Comparison of ENCODE assay signal across 8 cellular contexts in the genomic region with DNA sequence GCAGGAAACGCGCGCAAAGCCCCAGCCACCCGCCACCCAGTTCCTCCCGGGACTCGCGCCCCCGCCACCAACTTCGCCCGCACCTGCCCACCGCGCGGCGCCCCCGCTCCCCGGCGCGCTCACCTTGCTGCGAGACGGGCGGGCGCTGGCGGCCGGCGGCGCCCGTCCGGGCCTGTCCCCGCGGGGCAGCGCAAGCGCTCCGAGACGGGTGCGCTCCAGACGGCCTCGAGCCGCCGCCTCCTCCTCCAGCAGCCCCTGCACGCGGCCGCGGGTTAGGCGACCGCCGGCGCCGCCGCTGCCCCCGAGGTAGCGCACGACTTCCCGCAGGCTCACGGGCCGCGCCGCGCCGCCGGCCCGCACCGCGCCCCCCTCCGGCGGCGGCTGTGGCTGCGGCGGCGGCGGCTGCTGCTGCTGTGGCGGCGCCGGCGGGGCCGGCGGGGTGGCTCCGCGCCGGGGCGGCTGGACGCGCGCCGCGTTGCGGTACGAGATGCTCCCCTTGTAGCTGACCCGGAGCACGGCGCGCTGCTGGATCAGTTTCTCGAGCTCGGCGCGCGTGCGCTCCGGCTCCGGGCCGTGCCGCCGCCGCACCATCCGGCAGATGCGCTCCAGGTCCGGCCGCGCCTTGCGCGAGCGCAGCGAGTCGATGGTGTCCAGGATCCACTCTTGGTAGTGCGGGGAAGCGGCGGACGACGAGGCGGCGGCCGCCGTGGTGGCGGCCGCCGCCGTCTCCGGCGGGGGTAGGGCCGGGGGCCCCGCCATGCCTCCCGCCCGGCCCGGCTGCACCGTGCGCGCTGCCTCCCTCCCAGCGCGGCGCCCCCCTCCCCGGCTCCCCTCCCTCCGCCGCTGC. TPM values are rescaled to one million over a fixed set of nuclear protein-coding genes. Genes with fewer than 3 reads are reported as not detected.
DNase-seq lines count a peak whose midpoint lies in the region; ATAC-seq and TF ChIP-seq lines count a peak whose summit lies in the region.

No MANE protein-coding gene starts in this region.

- H3K4me1 Mint-ChIP-seq in activated naive CD4-positive, alpha-beta T cell treated with anti-CD3 and anti-CD28 coated beads, Interleukin-2, amount 50 U/mL, for 24 hours, result peaks cover 25% of the 10 kb centered on the region

- DNase-seq in DMS53 (lab: John Stamatoyannopoulos, UW) (peak; percentile 81), RPMI7951 (ENCODE audit: low read depth) (peak; percentile 57), cardiac muscle cell (ENCODE audit: low read depth in 1 of 2, low spot score in 1 of 2) (peak; percentile 75 to 82), posterior vena cava (ENCODE audit: low spot score) (peak; percentile 83)

- H3K27ac Mint-ChIP-seq in activated naive CD4-positive, alpha-beta T cell treated with anti-CD3 and anti-CD28 coated beads, Interleukin-2, amount 50 U/mL, for 24 hours, result peak overlapping the region; percentile 79

- H3K4me3 ChIP-seq in HEK293 (ENCODE audit: low read depth, low read length), result peak overlapping the region; percentile 48
- peak overlapping the region; percentile 89 for H3K4me3 ChIP-seq in cardiac muscle cell

- POLR2A ChIA-PET in HEK293 (lab: Yijun Ruan, JAX), result interaction anchor here (0.6 to 1.0 kb wide), 2 partner anchors 8 to 46 kb away, joined by 3 read pairs; partner anchors contain the start of gene ASF1B

- intact Hi-C loops in posterior vena cava (cut with DNase I), result loop anchor here (5.0 to 10.0 kb wide), 2 partner anchors 315 to 1113 kb away; partner anchors contain the start of gene C19orf53 (in 1 of the 2)

- no peaks in the 10 kb centered on the region for H3K27me3 Mint-ChIP-seq in activated naive CD4-positive, alpha-beta T cell treated with anti-CD3 and anti-CD28 coated beads, Interleukin-2, amount 50 U/mL, for 24 hours

- H3K27me3 ChIP-seq in cardiac muscle cell, result no peaks in the 10 kb centered on the region

- peak overlapping the region; percentile 93 for H3K4me3 Mint-ChIP-seq in activated naive CD4-positive, alpha-beta T cell treated with anti-CD3 and anti-CD28 coated beads, Interleukin-2, amount 50 U/mL, for 24 hours

- CTCF ChIA-PET in HEK293 (lab: Yijun Ruan, JAX), result interaction anchor here (0.6 to 1.3 kb wide), 5 partner anchors 14 to 818 kb away, joined by 3 to 6 read pairs (median 3); no protein-coding TSS in a partner anchor

- H3K36me3 Mint-ChIP-seq in activated naive CD4-positive, alpha-beta T cell treated with anti-CD3 and anti-CD28 coated beads, Interleukin-2, amount 50 U/mL, for 24 hours, result peaks cover 7% of the 10 kb centered on the region

- no peaks in the 10 kb centered on the region for H3K4me1 ChIP-seq in HEK293 (ENCODE audit: control insufficient read depth, insufficient read depth, low read length)
- H3K4me1 ChIP-seq in cardiac muscle cell (ENCODE audit: low read depth), result peaks cover 9% of the 10 kb centered on the region

- H3K36me3 ChIP-seq in HEK293 (ENCODE audit: control insufficient read depth in 2 of 2, insufficient read depth in 1 of 2, low read length in 2 of 2) (peaks cover 4 to 14% of the 10 kb centered on the region in 2 experiments; a peak in 2 of 3 replicates), cardiac muscle cell (peaks cover 8% of the 10 kb centered on the region)

- H3K9me3 ChIP-seq in HEK293 (ENCODE audit: control insufficient read depth, insufficient read depth, low read depth, low read length) (no peaks in the 10 kb centered on the region), cardiac muscle cell (ENCODE audit: low read depth) (no peaks in the 10 kb centered on the region)

- ATAC-seq in HG02588 (IDR thresholded peaks at IDR 0.05; ENCODE audit: unreplicated experiment) (no peak), HG02973 (IDR thresholded peaks at IDR 0.05; ENCODE audit: unreplicated experiment) (no peak)

- H3K9me3 Mint-ChIP-seq in activated naive CD4-positive, alpha-beta T cell treated with anti-CD3 and anti-CD28 coated beads, Interleukin-2, amount 50 U/mL, for 24 hours, result no peaks in the 10 kb centered on the region

- TF ChIP-seq CTCF in HEK293 (tag by site-specific recombination; IDR thresholded peaks at IDR 0.05) (no peak), cardiac muscle cell (IDR thresholded peaks at IDR 0.05; ENCODE audit: low read depth, low read length) (no peak)

- H3K27ac ChIP-seq in HEK293 (ENCODE audit: extremely low read depth, low read depth, low read length), result peak overlapping the region; percentile 32; the same call in 1 of the 2 replicates
- no peak overlapping the region for H3K27ac ChIP-seq in cardiac muscle cell

TF ChIP-seq in HEK293, 187 proteins besides CTCF, POLR2A, EP300 and RAD21 (continues in another document):
- TF ChIP-seq ZNF585B (tag by site-specific recombination; IDR thresholded peaks at IDR 0.05) (no peak), PBX3 (CRISPR knock-in tag; IDR thresholded peaks at IDR 0.05) (peak; percentile 32; the same call in 1 of the 2 replicates), KLF16 (tag by site-specific recombination; IDR thresholded peaks at IDR 0.05) (no peak), ZNF518A (tag by site-specific recombination; conservative IDR thresholded peaks at IDR 0.05; ENCODE audit: low read depth) (no peak), TRIM28 (IDR thresholded peaks at IDR 0.05; ENCODE audit: borderline replicate concordance, low read length) (no peak)
- TF ChIP-seq, protein P1, sequence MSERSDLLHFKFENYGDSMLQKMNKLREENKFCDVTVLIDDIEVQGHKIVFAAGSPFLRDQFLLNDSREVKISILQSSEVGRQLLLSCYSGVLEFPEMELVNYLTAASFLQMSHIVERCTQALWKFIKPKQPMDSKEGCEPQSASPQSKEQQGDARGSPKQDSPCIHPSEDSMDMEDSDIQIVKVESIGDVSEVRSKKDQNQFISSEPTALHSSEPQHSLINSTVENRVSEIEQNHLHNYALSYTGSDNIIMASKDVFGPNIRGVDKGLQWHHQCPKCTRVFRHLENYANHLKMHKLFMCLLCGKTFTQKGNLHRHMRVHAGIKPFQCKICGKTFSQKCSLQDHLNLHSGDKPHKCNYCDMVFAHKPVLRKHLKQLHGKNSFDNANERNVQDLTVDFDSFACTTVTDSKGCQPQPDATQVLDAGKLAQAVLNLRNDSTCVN (tag by site-specific recombination; optimal IDR thresholded peaks at IDR 0.05), result peak; percentile 61

RNA-seq across cellular contexts. Expression of gene SAMD1, which starts 0.7 kb away (rescaled TPM):
- total RNA-seq in RPMI7951 (2014; rRNA removed; shearing (Covaris generic)), result 24.2 and 41.8 TPM in 2 replicates
- 112 and 158 TPM in 2 replicates for total RNA-seq in cardiac muscle cell
- polyA plus RNA-seq in cardiac muscle cell, result 130 and 136 TPM in 2 replicates
- 10 to 100 TPM; 22.7 to 23.6 TPM for total RNA-seq in posterior vena cava

RNA-seq across cellular contexts. Expression of gene C19orf67, which starts 4.3 kb away (rescaled TPM):
- 0.59 TPM in 1 of 2 replicates, not detected in the other for total RNA-seq in RPMI7951 (2014; rRNA removed; shearing (Covaris generic))
- total RNA-seq in cardiac muscle cell (3.6 and 14.2 TPM in 2 replicates), posterior vena cava (not detected)
- polyA plus RNA-seq in cardiac muscle cell, result 4.1 and 7.5 TPM in 2 replicates

RNA-seq across cellular contexts. Expression of gene MISP3, which starts 17.3 kb away (rescaled TPM):
- total RNA-seq in RPMI7951 (2014; rRNA removed; shearing (Covaris generic)), result 4.1 and 6.7 TPM in 2 replicates
- total RNA-seq in cardiac muscle cell, result 16.0 and 19.4 TPM in 2 replicates
- 23.2 and 25.6 TPM in 2 replicates for polyA plus RNA-seq in cardiac muscle cell
- total RNA-seq in posterior vena cava, result 1 to 10 TPM; 1.0 to 1.4 TPM

RNA-seq across cellular contexts. Expression of gene PRKACA, which starts 27.7 kb away (rescaled TPM):
- 55.2 and 60.9 TPM in 2 replicates for total RNA-seq in RPMI7951 (2014; rRNA removed; shearing (Covaris generic))
- total RNA-seq in cardiac muscle cell (95.2 and 126 TPM in 2 replicates), posterior vena cava (100 to 1,000 TPM; 101 to 103 TPM)
- 30.6 and 33.5 TPM in 2 replicates for polyA plus RNA-seq in cardiac muscle cell

RNA-seq across cellular contexts. Expression of gene PALM3, which starts 28.0 kb away (rescaled TPM):
- total RNA-seq in RPMI7951 (2014; rRNA removed; shearing (Covaris generic)), result under 0.01 TPM in 2 replicates
- total RNA-seq in cardiac muscle cell (0.25 and 0.30 TPM in 2 replicates), posterior vena cava (under 1 TPM in 1 of 2 donors, not detected in 1; 0.74 TPM)
- 0.10 and 1.0 TPM in 2 replicates for polyA plus RNA-seq in cardiac muscle cell
